In the genomic region with DNA sequence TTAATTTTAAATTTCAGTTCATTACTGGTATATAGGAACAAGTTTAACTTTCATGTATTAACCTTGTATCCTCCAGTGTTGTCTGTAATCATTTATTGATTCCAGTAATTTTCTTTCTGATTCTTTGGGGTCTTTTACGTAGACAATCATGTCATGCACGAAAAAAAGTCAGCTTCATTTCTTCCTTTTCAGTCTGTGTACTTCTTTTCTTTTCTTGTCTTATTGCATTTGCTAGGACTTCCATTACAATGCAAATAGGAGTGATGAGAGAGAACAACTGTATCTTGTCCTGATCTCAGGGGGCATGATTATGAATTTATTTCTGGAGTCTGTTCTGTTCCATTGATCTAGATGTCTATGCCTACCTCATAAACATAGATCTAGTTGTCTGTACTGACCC, we compare ENCODE assay signal across 27 cellular contexts.
"Had no signal": no experiment of that assay in that cellular context is flagged by ENCODE, and none has a peak within 500 bp of the region (broad histone marks: within the 10 kb centered on the region; RNA-seq: fewer than 3 reads in every experiment).

No MANE protein-coding gene starts in this region.

- H3K4me2 ChIP-seq: hepatocyte had no signal

- H3K4me1 Mint-ChIP-seq: mesothelial cell of epicardium had no signal

- H3K36me3 ChIP-seq: ovary had no signal

- FAIRE-seq: kidney, urothelium cell line had no signal

- H3K4me1 ChIP-seq: left lung, right atrium auricular region, suprapubic skin, tibial artery, upper lobe of right lung had no signal

- DNase-seq: kidney; left colon; left lung; mesendoderm; naive B cell; ovary; stimulated activated CD4-positive, alpha-beta T cell treated with anti-CD3 and anti-CD28 coated beads, Interleukin-12 subunit alpha, Interleukin-12 subunit beta, amount 100 ng/mL, for 4 hours; stimulated activated CD4-positive, alpha-beta T cell treated with anti-CD3 and anti-CD28 coated beads, Interleukin-15, amount 100 ng/mL, for 24 hours; stimulated activated CD4-positive, alpha-beta T cell treated with anti-CD3 and anti-CD28 coated beads, Interleukin-2, amount 100 ng/mL, for 24 hours; stimulated activated CD4-positive, alpha-beta T cell treated with anti-CD3 and anti-CD28 coated beads, Interleukin-4, amount 100 ng/mL, for 1 hour; stimulated activated naive CD4-positive, alpha-beta T cell; tibial artery; trophoblast cell; upper lobe of right lung had no signal

- H3K27ac Mint-ChIP-seq: mesothelial cell of epicardium; naive B cell; natural killer cell treated with Interleukin-12 subunit alpha and Interleukin-12 subunit beta and Interleukin-15 and Interleukin-18, amount 100 ng/mL, for 72 hours; progenitor cell of endocrine pancreas; stimulated activated effector memory CD8-positive, alpha-beta T cell treated with anti-CD3 and anti-CD28 coated beads, Interleukin-12 subunit alpha, Interleukin-12 subunit beta, amount 100 ng/mL, for 72 hours; stimulated activated naive CD8-positive, alpha-beta T cell treated with anti-CD3 and anti-CD28 coated beads, Interleukin-15, Interleukin-2, amounts not matched to agents 100 ng/mL and 50 ng/mL, for 24 hours had no signal

- H3K27me3 ChIP-seq: hepatocyte, left lung, ovary, right atrium auricular region, suprapubic skin, tibial artery, upper lobe of right lung had no signal

- H3K4me3 ChIP-seq: hepatocyte, left lung, lung, ovary, right atrium auricular region, skin epidermis, suprapubic skin, thoracic aorta, tibial artery, upper lobe of right lung had no signal

- H3K4me3 Mint-ChIP-seq: mesothelial cell of epicardium; natural killer cell treated with Interleukin-12 subunit alpha and Interleukin-12 subunit beta and Interleukin-15 and Interleukin-18, amount 100 ng/mL, for 72 hours; stimulated activated effector memory CD8-positive, alpha-beta T cell treated with anti-CD3 and anti-CD28 coated beads, Interleukin-12 subunit alpha, Interleukin-12 subunit beta, amount 100 ng/mL, for 72 hours; stimulated activated naive CD8-positive, alpha-beta T cell treated with anti-CD3 and anti-CD28 coated beads, Interleukin-15, Interleukin-2, amounts not matched to agents 100 ng/mL and 50 ng/mL, for 24 hours had no signal

- H3K27me3 Mint-ChIP-seq: naive B cell; natural killer cell treated with Interleukin-12 subunit alpha and Interleukin-12 subunit beta and Interleukin-15 and Interleukin-18, amount 100 ng/mL, for 72 hours; progenitor cell of endocrine pancreas; stimulated activated naive CD8-positive, alpha-beta T cell treated with anti-CD3 and anti-CD28 coated beads, Interleukin-15, Interleukin-2, amounts not matched to agents 100 ng/mL and 50 ng/mL, for 24 hours had no signal

- ATAC-seq: left colon; left lung; natural killer cell treated with Interleukin-12 subunit alpha and Interleukin-12 subunit beta and Interleukin-15 and Interleukin-18, amount 100 ng/mL, for 72 hours; sciatic nerve; stimulated activated effector memory CD8-positive, alpha-beta T cell treated with anti-CD3 and anti-CD28 coated beads, Interleukin-12 subunit alpha, Interleukin-12 subunit beta, amount 100 ng/mL, for 72 hours; upper lobe of right lung had no signal

- H3K27ac ChIP-seq: hepatocyte, left lung, ovary, right atrium auricular region, skin epidermis, suprapubic skin, thoracic aorta, tibial artery, upper lobe of right lung had no signal

- H2AFZ ChIP-seq: hepatocyte had no signal

- H3K9me3 ChIP-seq: ovary, suprapubic skin, thoracic aorta had no signal
